34 cellular contexts compared by ENCODE assay signal in the genomic region with DNA sequence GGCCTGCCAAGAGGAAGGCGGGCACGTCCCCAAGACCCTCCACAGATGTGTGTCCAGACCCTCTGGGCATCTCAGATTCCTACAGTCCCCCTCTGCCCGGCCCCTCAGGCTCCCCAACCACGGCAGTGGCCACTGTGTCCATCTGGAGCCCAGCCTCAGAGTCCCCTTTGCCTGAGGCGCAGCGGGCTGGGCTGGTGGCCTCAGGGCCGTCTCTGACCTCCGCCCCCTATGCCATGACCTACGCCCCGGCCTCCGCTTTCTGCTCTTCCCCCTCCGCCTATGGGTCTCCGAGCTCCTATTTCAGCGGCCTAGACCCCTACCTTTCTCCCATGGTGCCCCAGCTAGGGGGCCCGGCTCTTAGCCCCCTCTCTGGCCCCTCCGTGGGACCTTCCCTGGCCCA. TPM values are rescaled to one million over a fixed set of nuclear protein-coding genes. Genes with fewer than 3 reads are reported as not detected.
"Had no signal": no experiment of that assay in that cellular context is flagged by ENCODE, and none has a peak within 500 bp of the region (broad histone marks: within the 10 kb centered on the region; RNA-seq: fewer than 3 reads in every experiment).

No MANE protein-coding gene starts in this region.

- H3K9me3 Mint-ChIP-seq: memory B cell; naive thymus-derived CD8-positive, alpha-beta T cell; neural crest cell; stimulated activated naive CD8-positive, alpha-beta T cell treated with anti-CD3 and anti-CD28 coated beads, Interleukin-15, amount 100 ng/mL, for 72 hours had no signal

- H3K27ac Mint-ChIP-seq: memory B cell; naive thymus-derived CD8-positive, alpha-beta T cell; stimulated activated naive CD8-positive, alpha-beta T cell treated with anti-CD3 and anti-CD28 coated beads, Interleukin-15, amount 100 ng/mL, for 72 hours had no signal

- ATAC-seq: foreskin keratinocyte; gastroesophageal sphincter; heart left ventricle; left lobe of liver; naive thymus-derived CD8-positive, alpha-beta T cell; sciatic nerve; stimulated activated naive CD8-positive, alpha-beta T cell treated with anti-CD3 and anti-CD28 coated beads, Interleukin-15, amount 100 ng/mL, for 72 hours; upper lobe of right lung had no signal

- H3K36me3 Mint-ChIP-seq: memory B cell; naive thymus-derived CD8-positive, alpha-beta T cell had no signal

- DNase-seq: dermis blood vessel endothelial cell; effector CD4-positive, alpha-beta T cell; foreskin keratinocyte; heart left ventricle; midbrain; naive thymus-derived CD8-positive, alpha-beta T cell; nucleus accumbens; stimulated activated CD4-positive, alpha-beta T cell treated with anti-CD3 and anti-CD28 coated beads, Interleukin-12 subunit alpha, Interleukin-12 subunit beta, amount 100 ng/mL, for 4 hours; stimulated activated CD4-positive, alpha-beta T cell treated with anti-CD3 and anti-CD28 coated beads, Interleukin-1b, Interleukin-23, amount 100 ng/mL, for 48 hours; stimulated activated CD4-positive, alpha-beta T cell treated with anti-CD3 and anti-CD28 coated beads, Interleukin-4, amount 100 ng/mL, for 1 hour; stimulated activated CD8-positive, alpha-beta memory T cell treated with anti-CD3 and anti-CD28 coated beads, Interleukin-4, amount 100 ng/mL, for 48 hours; stimulated activated naive CD4-positive, alpha-beta T cell; stimulated activated naive CD8-positive, alpha-beta T cell treated with anti-CD3 and anti-CD28 coated beads, Interleukin-15, amount 100 ng/mL, for 72 hours; transverse colon; upper lobe of right lung; uterus had no signal

- FAIRE-seq: kidney had no signal

- H3K4me3 Mint-ChIP-seq: memory B cell; naive thymus-derived CD8-positive, alpha-beta T cell; neural crest cell; stimulated activated naive CD8-positive, alpha-beta T cell treated with anti-CD3 and anti-CD28 coated beads, Interleukin-15, amount 100 ng/mL, for 72 hours had no signal

- H3K4me1 Mint-ChIP-seq: memory B cell; stimulated activated naive CD8-positive, alpha-beta T cell treated with anti-CD3 and anti-CD28 coated beads, Interleukin-15, amount 100 ng/mL, for 72 hours had no signal

RNA-seq across cellular contexts. Expression of a gene that starts 17.7 kb away (rescaled TPM):
- total RNA-seq: dermis blood vessel endothelial cell; esophagus muscularis mucosa; fibroblast of lung; foreskin keratinocyte; gastroesophageal sphincter; heart left ventricle; hepatocyte; kidney; left lobe of liver; liver; lung; myocyte; naive thymus-derived CD8-positive, alpha-beta T cell; neural crest cell; osteocyte; right atrium auricular region; smooth muscle cell; suprapubic skin; transverse colon; upper lobe of right lung; uterus had no signal
- polyA plus RNA-seq: fibroblast of lung; foreskin keratinocyte; heart left ventricle; naive thymus-derived CD8-positive, alpha-beta T cell; smooth muscle cell had no signal

RNA-seq across cellular contexts. Expression of a gene that starts 19.6 kb away (rescaled TPM):
- total RNA-seq: dermis blood vessel endothelial cell; esophagus muscularis mucosa; fibroblast of lung; foreskin keratinocyte; gastroesophageal sphincter; heart left ventricle; hepatocyte; kidney; left lobe of liver; liver; lung; myocyte; naive thymus-derived CD8-positive, alpha-beta T cell; neural crest cell; osteocyte; prostate gland; right atrium auricular region; sciatic nerve; smooth muscle cell; suprapubic skin; transverse colon; upper lobe of right lung; uterus had no signal
- polyA plus RNA-seq: fibroblast of lung; foreskin keratinocyte; heart left ventricle; hepatocyte; liver; lung; naive thymus-derived CD8-positive, alpha-beta T cell; smooth muscle cell; thymus had no signal

RNA-seq across cellular contexts. Expression of a gene that starts 35.1 kb away (rescaled TPM):
- total RNA-seq: dermis blood vessel endothelial cell; esophagus muscularis mucosa; fibroblast of lung; foreskin keratinocyte; gastroesophageal sphincter; heart left ventricle; hepatocyte; kidney; left lobe of liver; liver; lung; myocyte; naive thymus-derived CD8-positive, alpha-beta T cell; neural crest cell; osteocyte; right atrium auricular region; sciatic nerve; smooth muscle cell; suprapubic skin; transverse colon; upper lobe of right lung; uterus had no signal
- polyA plus RNA-seq: fibroblast of lung; foreskin keratinocyte; heart left ventricle; hepatocyte; liver; lung; naive thymus-derived CD8-positive, alpha-beta T cell; smooth muscle cell; thymus had no signal

RNA-seq across cellular contexts. Expression of a gene that starts 46.7 kb away (rescaled TPM):
- total RNA-seq: dermis blood vessel endothelial cell; esophagus muscularis mucosa; fibroblast of lung; foreskin keratinocyte; gastroesophageal sphincter; heart left ventricle; kidney; myocyte; naive thymus-derived CD8-positive, alpha-beta T cell; neural crest cell; osteocyte; prostate gland; right atrium auricular region; sciatic nerve; smooth muscle cell; upper lobe of right lung; uterus had no signal
- polyA plus RNA-seq: fibroblast of lung; foreskin keratinocyte; heart left ventricle; naive thymus-derived CD8-positive, alpha-beta T cell had no signal
